In genomic region chr2:178112202-178113152, GRCh38 we compare ENCODE assay signal across 8 cellular contexts. TPM values are rescaled to one million over a fixed set of nuclear protein-coding genes. Genes with fewer than 3 reads are reported as not detected.
A peak's percentile ranks its signal among the peaks of the same experiment; 100 is the strongest.
DNase-seq lines count a peak whose midpoint lies in the region; ATAC-seq and TF ChIP-seq lines count a peak whose summit lies in the region.

TSS of gene RBM45 (plus strand) at chr2:178112437. CDS start at chr2:178112547, 110 bp downstream.

- H3K9ac ChIP-seq in SU-DHL-6 (ENCODE audit: low read length) (peak within 1 kb of the TSS; percentile 73), trophoblast cell (ENCODE audit: low read length) (peak within 1 kb of the TSS; percentile 28)

- peak within 1 kb of the TSS; percentile 80 for H3K4me3 ChIP-seq in SU-DHL-6 (ENCODE audit: insufficient read depth, low read length, poor library complexity, severe bottlenecking)
- H3K4me3 ChIP-seq in cardiac muscle cell, result peak within 1 kb of the TSS; percentile 64
- H3K4me3 ChIP-seq in trophoblast cell (ENCODE audit: low read depth, low read length), result peak within 1 kb of the TSS; percentile 83

- no peak within 1 kb of the TSS for H2AK5ac ChIP-seq in trophoblast cell (ENCODE audit: low read length)

- no peaks in the 10 kb centered on the region for H3K79me2 ChIP-seq in SU-DHL-6 (ENCODE audit: insufficient read depth, low read length)
- peaks cover 4% of the 10 kb centered on the region for H3K79me2 ChIP-seq in trophoblast cell (ENCODE audit: control insufficient read depth, insufficient read depth, low read length, poor library complexity)

- H3K36me3 ChIP-seq in SU-DHL-6 (ENCODE audit: low read length), result no peaks in the 10 kb centered on the region
- H3K36me3 ChIP-seq in cardiac muscle cell, result no peaks in the 10 kb centered on the region
- peaks cover 0 to 2% of the 10 kb centered on the region in 2 experiments for H3K36me3 ChIP-seq in trophoblast cell (ENCODE audit: control insufficient read depth in 1 of 2, insufficient read depth in 2 of 2, low read length in 2 of 2)

- peaks cover 3% of the 10 kb centered on the region for H3K79me1 ChIP-seq in trophoblast cell (ENCODE audit: low read length)

- H2BK120ac ChIP-seq in trophoblast cell (ENCODE audit: insufficient read depth, low read length, poor library complexity), result peak within 1 kb of the TSS; percentile 17

- TF ChIP-seq CTCF in GM12872 (IDR thresholded peaks at IDR 0.05; ENCODE audit: insufficient read depth, low read depth, low read length) (peak; percentile 98), SU-DHL-6 (IDR thresholded peaks at IDR 0.05; ENCODE audit: insufficient read depth, low read length, poor library complexity, severe bottlenecking) (peak; percentile 84), cardiac muscle cell (IDR thresholded peaks at IDR 0.05; ENCODE audit: low read depth, low read length) (peak; percentile 98), type B pancreatic cell (conservative IDR thresholded peaks at IDR 0.05) (peak; percentile 100)

- peak within 1 kb of the TSS; percentile 52 for H4K91ac ChIP-seq in trophoblast cell (ENCODE audit: low read depth, low read length)

- no peak within 1 kb of the TSS for H2BK12ac ChIP-seq in trophoblast cell (ENCODE audit: low read length)

- peak within 1 kb of the TSS; percentile 89 for H3K27ac Mint-ChIP-seq in activated naive CD8-positive, alpha-beta T cell treated with anti-CD3 and anti-CD28 coated beads, Interleukin-2, amount 10 ng/mL, durations not matched to agents 7 days and 5 days
- H3K27ac Mint-ChIP-seq in type B pancreatic cell, result peak within 1 kb of the TSS; percentile 79

- WGBS in trophoblast cell (ENCODE audit: extremely low coverage, insufficient coverage, insufficient read length), result no CpG with 5 or more reads among the region's 60 CpGs

- peak within 1 kb of the TSS; percentile 90 for H4K8ac ChIP-seq in trophoblast cell (ENCODE audit: low read depth, low read length)

- peak within 1 kb of the TSS; percentile 90 for H3K4me3 Mint-ChIP-seq in activated naive CD8-positive, alpha-beta T cell treated with anti-CD3 and anti-CD28 coated beads, Interleukin-2, amount 10 ng/mL, durations not matched to agents 7 days and 5 days
- H3K4me3 Mint-ChIP-seq in type B pancreatic cell, result peak within 1 kb of the TSS; percentile 90

- H3K14ac ChIP-seq in trophoblast cell (ENCODE audit: low read length), result peak within 1 kb of the TSS; percentile 75

- no peaks in the 10 kb centered on the region for H3K9me3 ChIP-seq in SU-DHL-6 (ENCODE audit: insufficient read depth, low read length)
- H3K9me3 ChIP-seq in cardiac muscle cell (ENCODE audit: low read depth), result no peaks in the 10 kb centered on the region
- no peaks in the 10 kb centered on the region for H3K9me3 ChIP-seq in trophoblast cell (ENCODE audit: insufficient read depth, low read depth, low read length)

- POLR2A ChIA-PET in activated naive CD8-positive, alpha-beta T cell treated with anti-CD3 and anti-CD28 coated beads, Interleukin-2, amount 10 ng/mL, durations not matched to agents 7 days and 5 days (lab: Charles Lee), result interaction anchor here (0.9 to 1.2 kb wide), 2 partner anchors 13 to 302 kb away, joined by 3 to 4 read pairs; no protein-coding TSS in a partner anchor

- H3K4me1 ChIP-seq in cardiac muscle cell (ENCODE audit: low read depth) (peaks cover 3% of the 10 kb centered on the region), trophoblast cell (ENCODE audit: control insufficient read depth in 1 of 2, insufficient read depth in 2 of 2, low read length in 2 of 2) (peaks cover 0 to 4% of the 10 kb centered on the region in 2 experiments)

- no peak within 1 kb of the TSS for H2BK5ac ChIP-seq in trophoblast cell (ENCODE audit: low read depth, low read length, poor library complexity)

- no peaks in the 10 kb centered on the region for H3F3A ChIP-seq in SU-DHL-6 (ENCODE audit: insufficient read depth)

- peak within 1 kb of the TSS; percentile 82 for H4K12ac ChIP-seq in trophoblast cell (ENCODE audit: low read depth, low read length)

- H3K27me3 Mint-ChIP-seq in activated naive CD8-positive, alpha-beta T cell treated with anti-CD3 and anti-CD28 coated beads, Interleukin-2, amount 10 ng/mL, durations not matched to agents 7 days and 5 days, result no peaks in the 10 kb centered on the region
- H3K27me3 Mint-ChIP-seq in type B pancreatic cell, result no peaks in the 10 kb centered on the region

- H3K4ac ChIP-seq in trophoblast cell (ENCODE audit: low read depth, low read length), result no peak within 1 kb of the TSS

- peak within 1 kb of the TSS; percentile 56 for H3K18ac ChIP-seq in trophoblast cell (ENCODE audit: low read length)

- H3K23ac ChIP-seq in trophoblast cell (ENCODE audit: low read length), result no peak within 1 kb of the TSS

- H3K9me2 ChIP-seq in SU-DHL-6 (replicated peaks; ENCODE audit: insufficient read depth, low read length), result no peaks in the 10 kb centered on the region

- no peaks in the 10 kb centered on the region for H3K27me3 ChIP-seq in SU-DHL-6 (ENCODE audit: low read length)
- no peaks in the 10 kb centered on the region for H3K27me3 ChIP-seq in cardiac muscle cell
- H3K27me3 ChIP-seq in trophoblast cell (ENCODE audit: insufficient read depth, low read length), result no peaks in the 10 kb centered on the region

- peak within 1 kb of the TSS; percentile 88 for H2AFZ ChIP-seq in SU-DHL-6 (ENCODE audit: low read depth, low read length, severe bottlenecking)
- H2AFZ ChIP-seq in trophoblast cell (ENCODE audit: insufficient read depth, low read length, poor library complexity), result peak within 1 kb of the TSS; percentile 84

- peaks cover 19% of the 10 kb centered on the region for H3K4me1 Mint-ChIP-seq in activated naive CD8-positive, alpha-beta T cell treated with anti-CD3 and anti-CD28 coated beads, Interleukin-2, amount 10 ng/mL, durations not matched to agents 7 days and 5 days
- peaks cover 16% of the 10 kb centered on the region for H3K4me1 Mint-ChIP-seq in type B pancreatic cell (ENCODE audit: unreplicated experiment)

- no peaks in the 10 kb centered on the region for H4K20me1 ChIP-seq in SU-DHL-6 (ENCODE audit: low read depth, low read length)

- peaks cover 3% of the 10 kb centered on the region for H3K36me3 Mint-ChIP-seq in activated naive CD8-positive, alpha-beta T cell treated with anti-CD3 and anti-CD28 coated beads, Interleukin-2, amount 10 ng/mL, durations not matched to agents 7 days and 5 days
- no peaks in the 10 kb centered on the region for H3K36me3 Mint-ChIP-seq in type B pancreatic cell

- ATAC-seq in HG02642 (IDR thresholded peaks at IDR 0.05; ENCODE audit: poor library complexity, unreplicated experiment), result peak; percentile 94
- peak; percentile 92 for ATAC-seq in activated naive CD8-positive, alpha-beta T cell treated with anti-CD3 and anti-CD28 coated beads, Interleukin-2, amount 10 ng/mL, durations not matched to agents 7 days and 5 days (ENCODE audit: low read depth)

- H3K9me3 Mint-ChIP-seq in activated naive CD8-positive, alpha-beta T cell treated with anti-CD3 and anti-CD28 coated beads, Interleukin-2, amount 10 ng/mL, durations not matched to agents 7 days and 5 days, result no peaks in the 10 kb centered on the region
- H3K9me3 Mint-ChIP-seq in type B pancreatic cell, result no peaks in the 10 kb centered on the region

- H3K27ac ChIP-seq in SU-DHL-6 (ENCODE audit: low read depth, low read length) (no peak within 1 kb of the TSS), cardiac muscle cell (peak within 1 kb of the TSS; percentile 45), trophoblast cell (ENCODE audit: low read depth, low read length) (no peak within 1 kb of the TSS)

- DNase-seq in NCI-H1105 (lab: John Stamatoyannopoulos, UW), result peak; percentile 84
- DNase-seq in activated naive CD8-positive, alpha-beta T cell treated with anti-CD3 and anti-CD28 coated beads, Interleukin-2, amount 10 ng/mL, durations not matched to agents 7 days and 5 days, result peak; percentile 93
- DNase-seq in cardiac muscle cell (ENCODE audit: low read depth in 1 of 2, low spot score in 1 of 2), result peak; percentile 95 to 97
- DNase-seq in trophoblast cell, result peak; percentile 97 to 99
- DNase-seq in type B pancreatic cell (ENCODE audit: extremely low spot score, unreplicated experiment), result peak; percentile 94

- peak within 1 kb of the TSS; percentile 75 for H3K4me2 ChIP-seq in SU-DHL-6 (ENCODE audit: low read depth, low read length, poor library complexity, severe bottlenecking)
- peak within 1 kb of the TSS; percentile 70 for H3K4me2 ChIP-seq in trophoblast cell (ENCODE audit: low read length)

RNA-seq across cellular contexts. Expression of gene RBM45, which starts in this region (rescaled TPM):
- 10 to 100 TPM; 15.6 to 17.4 TPM for total RNA-seq in activated naive CD8-positive, alpha-beta T cell treated with anti-CD3 and anti-CD28 coated beads, Interleukin-2, amount 10 ng/mL, durations not matched to agents 7 days and 5 days
- 10.7 and 13.3 TPM in 2 replicates for total RNA-seq in cardiac muscle cell
- polyA plus RNA-seq in cardiac muscle cell, result 12.0 and 12.3 TPM in 2 replicates
- 10.3 and 11.5 TPM in 2 replicates for polyA plus RNA-seq in trophoblast cell (2013)
- total RNA-seq in type B pancreatic cell (ENCODE audit: low replicate concordance), result 13.1 and 15.1 TPM in 2 replicates
